35 cellular contexts compared by ENCODE assay signal in the genomic region with DNA sequence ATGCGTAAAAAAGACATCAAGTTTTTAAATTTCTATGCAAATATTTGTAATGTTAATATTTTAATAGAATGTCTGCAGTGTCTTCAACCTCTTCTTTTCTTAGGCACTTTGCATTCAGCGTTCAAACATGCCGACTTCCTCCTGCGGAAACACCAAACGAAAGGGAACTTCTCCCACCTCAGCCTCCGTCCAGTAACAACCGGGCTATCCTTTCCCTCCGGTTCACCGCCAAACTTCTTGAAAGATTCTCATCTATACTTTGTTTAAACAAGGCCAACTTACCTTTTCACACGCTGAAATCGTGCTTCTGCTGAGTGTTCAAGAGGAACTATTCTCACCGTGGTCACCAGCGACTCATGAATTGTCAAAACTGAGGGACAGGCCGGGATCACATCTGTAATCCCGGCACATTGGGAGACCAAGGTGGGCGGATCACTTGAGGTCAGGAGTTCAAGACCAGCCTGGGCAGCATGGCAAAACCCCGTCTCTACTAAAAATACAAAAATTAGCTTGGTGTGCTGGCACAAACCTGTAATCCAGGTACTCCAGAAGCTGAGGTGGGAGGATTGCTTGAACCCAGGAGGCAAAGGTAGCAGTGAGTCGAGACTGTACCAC.
"Had no signal": no experiment of that assay in that cellular context is flagged by ENCODE, and none has a peak within 500 bp of the region (broad histone marks: within the 10 kb centered on the region; RNA-seq: fewer than 3 reads in every experiment).

No MANE protein-coding gene starts in this region.

- H3K36me3 ChIP-seq: ascending aorta, cardiac muscle cell, Peyer's patch had no signal

- H3K4me1 ChIP-seq: ascending aorta, Peyer's patch had no signal

- DNase-seq: activated CD4-positive, alpha-beta T cell treated with anti-CD3 and anti-CD28 coated beads for 1 hour; activated CD4-positive, alpha-beta T cell treated with anti-CD3 and anti-CD28 coated beads for 48 hours; activated CD4-positive, alpha-beta T cell treated with anti-CD3 and anti-CD28 coated beads, Interleukin-2, amount 50 U/mL, for 4 hours; activated CD4-positive, CD25-positive, alpha-beta regulatory T cell; activated CD8-positive, alpha-beta T cell treated with anti-CD3 and anti-CD28 coated beads for 36 hours; activated effector memory CD4-positive, alpha-beta T cell treated with anti-CD3 and anti-CD28 coated beads, Interleukin-2, amount 50 U/mL, for 16 hours; activated naive CD4-positive, alpha-beta T cell; activated naive CD4-positive, alpha-beta T cell treated with anti-CD3 and anti-CD28 coated beads, Interleukin-2, amount 50 U/mL, for 16 hours; activated naive CD8-positive, alpha-beta T cell treated with anti-CD3 and anti-CD28 coated beads for 36 hours; activated T-cell treated with anti-CD3 and anti-CD28 coated beads, Interleukin-2, amount 50 U/mL, for 1 hour; activated T-cell treated with anti-CD3 and anti-CD28 coated beads, Interleukin-2, amount 50 U/mL, for 72 hours; amygdala; NCI-H1105 treated with DMSO at 0.1 percent for 48 hours; NCI-H1436; NCI-H1694; NCI-H1930; NCI-H2081 treated with DMSO at 0.1 percent for 48 hours; NCI-H226; NCI-H446 treated with DMSO at 0.1 percent for 48 hours; NCI-H524 treated with DMSO at 0.1 percent for 48 hours; NK-92 treated with Interleukin-12 subunit alpha and Interleukin-12 subunit beta, amount 100 ng/mL, for 24 hours; PC-3; Peyer's patch; SIG-M5; SW 1271; T-helper 1 cell; T-helper 2 cell; T-helper 9 cell had no signal

- H3K27me3 ChIP-seq: ascending aorta, cardiac muscle cell, Peyer's patch had no signal

- ATAC-seq: activated CD8-positive, alpha-beta T cell treated with anti-CD3 and anti-CD28 coated beads for 36 hours; activated T-cell treated with anti-CD3 and anti-CD28 coated beads, Interleukin-2, amount 50 U/mL, for 72 hours; activated T-helper 17 cell treated with anti-CD3 and anti-CD28 coated beads, Interleukin-2, amount 50 U/mL, for 72 hours; PC-3; Right ventricle myocardium inferior had no signal

- H3K4me3 Mint-ChIP-seq: activated CD8-positive, alpha-beta T cell treated with anti-CD3 and anti-CD28 coated beads for 36 hours; activated naive CD8-positive, alpha-beta T cell treated with anti-CD3 and anti-CD28 coated beads for 36 hours; activated T-cell treated with anti-CD3 and anti-CD28 coated beads, Interleukin-2, amount 50 U/mL, for 72 hours; activated T-helper 17 cell treated with anti-CD3 and anti-CD28 coated beads, Interleukin-2, amount 50 U/mL, for 72 hours; central memory CD8-positive, alpha-beta T cell had no signal

- H3K27me3 Mint-ChIP-seq: activated CD8-positive, alpha-beta T cell treated with anti-CD3 and anti-CD28 coated beads for 36 hours; central memory CD8-positive, alpha-beta T cell had no signal

- H3K9me3 Mint-ChIP-seq: activated CD8-positive, alpha-beta T cell treated with anti-CD3 and anti-CD28 coated beads for 36 hours; activated naive CD8-positive, alpha-beta T cell treated with anti-CD3 and anti-CD28 coated beads for 36 hours; activated T-cell treated with anti-CD3 and anti-CD28 coated beads, Interleukin-2, amount 50 U/mL, for 72 hours; activated T-helper 17 cell treated with anti-CD3 and anti-CD28 coated beads, Interleukin-2, amount 50 U/mL, for 72 hours; central memory CD8-positive, alpha-beta T cell had no signal

- H3K36me3 Mint-ChIP-seq: activated naive CD8-positive, alpha-beta T cell treated with anti-CD3 and anti-CD28 coated beads for 36 hours had no signal

- H3K4me1 Mint-ChIP-seq: activated naive CD8-positive, alpha-beta T cell treated with anti-CD3 and anti-CD28 coated beads for 36 hours; activated T-helper 17 cell treated with anti-CD3 and anti-CD28 coated beads, Interleukin-2, amount 50 U/mL, for 72 hours; central memory CD8-positive, alpha-beta T cell had no signal

- H3K4me3 ChIP-seq: ascending aorta, cardiac muscle cell, Peyer's patch had no signal

- H3K27ac ChIP-seq: ascending aorta, cardiac muscle cell, Peyer's patch, RWPE1, VCaP had no signal

- H3K27ac Mint-ChIP-seq: activated CD8-positive, alpha-beta T cell treated with anti-CD3 and anti-CD28 coated beads for 36 hours; activated naive CD8-positive, alpha-beta T cell treated with anti-CD3 and anti-CD28 coated beads for 36 hours; activated T-cell treated with anti-CD3 and anti-CD28 coated beads, Interleukin-2, amount 50 U/mL, for 72 hours; activated T-helper 17 cell treated with anti-CD3 and anti-CD28 coated beads, Interleukin-2, amount 50 U/mL, for 72 hours had no signal
